In genomic region chr4:6227412-6228157, GRCh38 we compare ENCODE assay signal across 17 cellular contexts. TPM values are rescaled to one million over a fixed set of nuclear protein-coding genes. Genes with fewer than 3 reads are reported as not detected.
DNase-seq lines count a peak whose midpoint lies in the region; ATAC-seq and TF ChIP-seq lines count a peak whose summit lies in the region.
"Had no signal": no experiment of that assay in that cellular context is flagged by ENCODE, and none has a peak within 500 bp of the region (broad histone marks: within the 10 kb centered on the region; RNA-seq: fewer than 3 reads in every experiment).

No MANE protein-coding gene starts in this region.

- no peaks in the 10 kb centered on the region for H3K27me3 ChIP-seq in BLaER1

- no peaks in the 10 kb centered on the region for H4K20me1 ChIP-seq in BLaER1

- no peaks in the 10 kb centered on the region for H3K9me3 Mint-ChIP-seq in osteocyte (ENCODE audit: unreplicated experiment)
- H3K9me3 Mint-ChIP-seq in activated naive CD8-positive, alpha-beta T cell treated with anti-CD3 and anti-CD28 coated beads for 36 hours = peaks cover 3% of the 10 kb centered on the region

- peak overlapping the region; percentile 72 for H3K4me2 ChIP-seq in BLaER1

- H3K36me3 ChIP-seq in BLaER1 = no peaks in the 10 kb centered on the region

- H3K27me3 Mint-ChIP-seq in osteocyte (ENCODE audit: unreplicated experiment) = peaks cover 17% of the 10 kb centered on the region
- H3K27me3 Mint-ChIP-seq in activated naive CD8-positive, alpha-beta T cell treated with anti-CD3 and anti-CD28 coated beads for 36 hours = peaks cover 29% of the 10 kb centered on the region

- no peaks in the 10 kb centered on the region for H3K36me3 Mint-ChIP-seq in osteocyte (ENCODE audit: unreplicated experiment)
- no peaks in the 10 kb centered on the region for H3K36me3 Mint-ChIP-seq in activated naive CD8-positive, alpha-beta T cell treated with anti-CD3 and anti-CD28 coated beads for 36 hours

- peak; percentile 55 for DNase-seq in COLO668 (lab: John Stamatoyannopoulos, UW; ENCODE audit: unreplicated experiment)
- peak; percentile 18 for DNase-seq in NCI-H1417 treated with DMSO at 0.1 percent for 48 hours (lab: John Stamatoyannopoulos, UW)
- DNase-seq in osteocyte (ENCODE audit: extremely low spot score, unreplicated experiment) = peak; percentile 73
- DNase-seq in activated naive CD8-positive, alpha-beta T cell treated with anti-CD3 and anti-CD28 coated beads for 36 hours = no peak
- DNase-seq in NOMO-1 treated with dmso at 0.1 percent for 144 hours (lab: John Stamatoyannopoulos, UW; ENCODE audit: unreplicated experiment) = no peak
- DNase-seq: COR-L47, KBM-7, NCI-H1048, NCI-H1694, NCI-H82, SIG-M5, T-helper 2 cell had no signal

- TF ChIP-seq CTCF in osteocyte (IDR thresholded peaks at IDR 0.05) = no peak

- no peak overlapping the region for H3K27ac ChIP-seq in BLaER1
- H3K27ac ChIP-seq: C4-2B, HL-60 had no signal

- peaks cover 57% of the 10 kb centered on the region for H3K4me1 ChIP-seq in BLaER1

- H3K9me3 ChIP-seq in BLaER1 = peaks cover 3% of the 10 kb centered on the region

- H3K27ac Mint-ChIP-seq in osteocyte (ENCODE audit: unreplicated experiment) = no peak overlapping the region
- H3K27ac Mint-ChIP-seq in activated naive CD8-positive, alpha-beta T cell treated with anti-CD3 and anti-CD28 coated beads for 36 hours = no peak overlapping the region

- H3K4me3 ChIP-seq in BLaER1 = no peak overlapping the region

- H3K4me1 Mint-ChIP-seq in osteocyte (ENCODE audit: unreplicated experiment) = no peaks in the 10 kb centered on the region
- H3K4me1 Mint-ChIP-seq in activated naive CD8-positive, alpha-beta T cell treated with anti-CD3 and anti-CD28 coated beads for 36 hours = no peaks in the 10 kb centered on the region

- no peak overlapping the region for H3K9ac ChIP-seq in BLaER1

- no peak overlapping the region for H3K4me3 Mint-ChIP-seq in osteocyte (ENCODE audit: unreplicated experiment)
- no peak overlapping the region for H3K4me3 Mint-ChIP-seq in activated naive CD8-positive, alpha-beta T cell treated with anti-CD3 and anti-CD28 coated beads for 36 hours

- no peak for ATAC-seq in HG02870 (IDR thresholded peaks at IDR 0.05; ENCODE audit: unreplicated experiment)

RNA-seq across cellular contexts. Expression of gene JAKMIP1, which starts 27.2 kb away (rescaled TPM):
- total RNA-seq in osteocyte = not detected in 2 replicates
- 1 to 10 TPM; 1.0 to 1.6 TPM for total RNA-seq in activated naive CD8-positive, alpha-beta T cell treated with anti-CD3 and anti-CD28 coated beads for 36 hours
- total RNA-seq: M059J had no signal

RNA-seq across cellular contexts. Expression of gene WFS1, which starts 42.1 kb away (rescaled TPM):
- total RNA-seq in osteocyte = 29.2 and 33.7 TPM in 2 replicates
- 1 to 10 TPM; 2.1 to 2.2 TPM for total RNA-seq in activated naive CD8-positive, alpha-beta T cell treated with anti-CD3 and anti-CD28 coated beads for 36 hours

Comparison
In these comparisons a context has a peak if more than half of its experiments do, and no peak if none do; other contexts are left out.
1. DNase-seq: peak in COLO668 (single experiment), NCI-H1417 treated with DMSO at 0.1 percent for 48 hours (single experiment) and osteocyte (single experiment); none in activated naive CD8-positive, alpha-beta T cell treated with anti-CD3 and anti-CD28 coated beads for 36 hours (single experiment) and NOMO-1 treated with dmso at 0.1 percent for 144 hours (single experiment).